Comparison of ENCODE assay signal across 20 cellular contexts in the genomic region with DNA sequence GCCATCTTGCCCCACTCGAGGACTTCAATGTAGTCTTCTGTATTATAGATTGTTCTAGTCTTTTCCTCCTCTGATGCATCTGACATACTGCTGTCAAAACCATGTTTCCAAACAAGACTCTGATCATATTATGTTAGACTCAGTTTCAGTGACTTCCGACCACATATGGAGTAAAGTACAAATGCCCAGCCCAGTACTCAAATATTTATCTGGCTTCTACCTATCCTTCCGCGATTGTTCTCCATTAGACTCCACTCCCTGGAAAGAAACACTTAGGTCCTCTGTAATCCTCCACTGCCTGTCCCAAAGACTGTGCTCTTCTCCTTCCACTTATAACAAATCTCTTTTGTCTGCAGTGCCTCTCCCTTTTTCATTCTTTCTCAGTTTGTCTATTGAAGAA.
"Had no signal": no experiment of that assay in that cellular context is flagged by ENCODE, and none has a peak within 500 bp of the region (broad histone marks: within the 10 kb centered on the region; RNA-seq: fewer than 3 reads in every experiment).

No MANE protein-coding gene starts in this region.

- ATAC-seq: activated CD8-positive, alpha-beta T cell treated with anti-CD3 and anti-CD28 coated beads, Interleukin-2, amount 10 ng/mL, durations not matched to agents 7 days and 5 days; upper lobe of right lung had no signal

- H3K27me3 ChIP-seq: esophagus squamous epithelium, upper lobe of right lung had no signal

- H3K4me3 ChIP-seq: esophagus squamous epithelium, skin epidermis, upper lobe of right lung had no signal

- H3K36me3 Mint-ChIP-seq: activated naive CD8-positive, alpha-beta T cell; naive B cell had no signal

- H3K36me3 ChIP-seq: esophagus squamous epithelium, upper lobe of right lung had no signal

- H3K27me3 Mint-ChIP-seq: activated CD4-positive, alpha-beta T cell treated with anti-CD3 and anti-CD28 coated beads, Interleukin-2, amount 10 ng/mL, durations not matched to agents 24 days and 14 days had no signal

- DNase-seq: activated CD4-positive, alpha-beta T cell treated with anti-CD3 and anti-CD28 coated beads, Interleukin-2, amount 10 ng/mL, durations not matched to agents 24 days and 14 days; activated CD4-positive, CD25-positive, alpha-beta regulatory T cell; activated CD8-positive, alpha-beta memory T cell treated with anti-CD3 and anti-CD28 coated beads, Interleukin-2, amount 50 U/mL, for 48 hours; activated CD8-positive, alpha-beta T cell treated with anti-CD3 and anti-CD28 coated beads, Interleukin-2, amount 10 ng/mL, durations not matched to agents 7 days and 5 days; activated gamma-delta T cell treated with Interleukin-2 at 50 U/mL for 16 hours; amniotic stem cell; caudate nucleus; effector CD4-positive, alpha-beta T cell; esophagus squamous epithelium; hypothalamus; mesendoderm; naive B cell; retina; stimulated activated CD4-positive, alpha-beta T cell treated with anti-CD3 and anti-CD28 coated beads, Interleukin-4, amount 100 ng/mL, for 4 hours; stimulated activated CD8-positive, alpha-beta memory T cell treated with anti-CD3 and anti-CD28 coated beads, Interleukin-4, amount 100 ng/mL, for 48 hours; stimulated activated naive CD4-positive, alpha-beta T cell treated with Interleukin-2 at 50 U/mL for 16 hours; upper lobe of right lung had no signal

- H3K9me3 ChIP-seq: esophagus squamous epithelium, upper lobe of right lung had no signal

- H3K4me1 ChIP-seq: parathyroid adenoma, upper lobe of right lung had no signal

- H3K4me1 Mint-ChIP-seq: activated CD4-positive, alpha-beta T cell treated with anti-CD3 and anti-CD28 coated beads, Interleukin-2, amount 10 ng/mL, durations not matched to agents 24 days and 14 days; naive B cell had no signal

- H3K27ac ChIP-seq: parathyroid adenoma, skin epidermis, upper lobe of right lung had no signal

- H3K27ac Mint-ChIP-seq: activated CD4-positive, alpha-beta T cell treated with anti-CD3 and anti-CD28 coated beads, Interleukin-2, amount 10 ng/mL, durations not matched to agents 24 days and 14 days; activated CD8-positive, alpha-beta T cell treated with anti-CD3 and anti-CD28 coated beads, Interleukin-2, amount 10 ng/mL, durations not matched to agents 7 days and 5 days; activated naive CD8-positive, alpha-beta T cell had no signal

- H3K9me3 Mint-ChIP-seq: activated CD4-positive, alpha-beta T cell treated with anti-CD3 and anti-CD28 coated beads, Interleukin-2, amount 10 ng/mL, durations not matched to agents 24 days and 14 days had no signal

- H3K4me3 Mint-ChIP-seq: activated CD4-positive, alpha-beta T cell treated with anti-CD3 and anti-CD28 coated beads, Interleukin-2, amount 10 ng/mL, durations not matched to agents 24 days and 14 days; activated CD8-positive, alpha-beta T cell treated with anti-CD3 and anti-CD28 coated beads, Interleukin-2, amount 10 ng/mL, durations not matched to agents 7 days and 5 days; activated naive CD8-positive, alpha-beta T cell; naive B cell had no signal
